8 cellular contexts compared by ENCODE assay signal in the genomic region with DNA sequence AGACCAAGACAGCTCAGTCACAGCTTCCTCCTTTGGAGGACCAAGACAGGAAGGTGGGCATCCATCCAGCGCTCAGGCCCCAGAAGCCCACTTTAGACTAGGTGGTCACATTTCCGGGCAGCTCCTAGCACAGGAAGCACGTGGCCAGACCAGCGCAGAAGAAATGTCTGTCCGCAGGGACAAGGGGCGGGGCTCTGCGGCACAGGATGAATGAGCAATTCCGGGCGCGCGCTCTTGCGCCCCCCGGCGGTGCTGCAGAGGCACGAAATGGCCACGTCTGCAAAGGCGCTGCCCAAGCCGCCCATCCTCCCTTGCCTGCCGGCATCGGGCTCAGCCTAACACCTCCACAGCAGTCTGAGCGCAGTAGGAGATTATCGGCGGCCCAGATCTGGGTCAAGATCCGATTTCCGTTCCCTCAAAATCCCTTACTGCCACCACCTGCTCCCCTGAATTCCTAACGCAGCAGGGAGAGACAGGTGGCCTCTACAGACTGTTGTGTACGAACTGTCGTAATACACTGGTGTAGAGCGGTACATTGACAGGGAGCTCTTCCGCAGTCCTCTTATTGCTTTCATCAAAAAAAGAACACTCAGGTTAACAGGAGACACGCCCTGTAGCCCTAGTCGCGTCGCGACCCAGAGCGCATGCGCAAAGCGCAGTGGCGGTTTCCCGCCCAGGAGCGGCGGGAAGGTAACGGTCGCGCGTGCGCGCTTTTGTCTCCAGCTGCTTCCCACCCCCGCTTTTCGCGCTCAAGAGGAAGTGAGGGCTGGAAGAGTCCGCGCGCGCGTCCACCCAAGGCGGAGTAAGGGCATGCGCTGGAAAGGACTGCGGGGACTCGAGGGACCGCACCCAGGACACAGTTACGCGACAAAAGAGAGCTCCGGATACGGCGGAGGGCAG. TPM values are rescaled to one million over a fixed set of nuclear protein-coding genes. Genes with fewer than 3 reads are reported as not detected.
DNase-seq lines count a peak whose midpoint lies in the region; ATAC-seq and TF ChIP-seq lines count a peak whose summit lies in the region.

No MANE protein-coding gene starts in this region.

- peak overlapping the region; percentile 84 for H3K4me3 ChIP-seq in PC-9
- peak overlapping the region; percentile 96 to 100 for H3K4me3 ChIP-seq in muscle layer of duodenum (ENCODE audit: low read depth in 1 of 2, low read length in 2 of 2)

- peak overlapping the region; percentile 95 for H2AFZ ChIP-seq in PC-9

- POLR2A ChIA-PET in PC-9 (lab: Charles Lee; ENCODE audit: unreplicated experiment), result interaction anchor here (0.5 to 1.2 kb wide), 8 partner anchors 42 to 167 kb away, joined by 3 to 16 read pairs (median 7); no protein-coding TSS in a partner anchor

- H3K36me3 ChIP-seq in PC-9 (ENCODE audit: low read depth) (peaks cover 11% of the 10 kb centered on the region; the same call in 1 of the 2 replicates), muscle layer of duodenum (ENCODE audit: control insufficient read depth in 1 of 2, insufficient read depth in 2 of 2, low read length in 2 of 2) (peaks cover 22 to 32% of the 10 kb centered on the region in 2 donors)

- in situ Hi-C loops in KBM-7 (cut with MboI; ENCODE audit: low pct_unique_long_range_greater_than_20kb, low sequenced_read_pairs), result no loop called here

- no peaks in the 10 kb centered on the region for H3K9me2 ChIP-seq in PC-9 (ENCODE audit: insufficient read depth)

- ATAC-seq in GM21723 (IDR thresholded peaks at IDR 0.05; ENCODE audit: unreplicated experiment) (peak; percentile 64), esophagus mucosa (peak; percentile 86)
- peak; percentile 64 to 65 for ATAC-seq in activated T-cell treated with anti-CD3 and anti-CD28 coated beads, Interleukin-2, amount 50 U/mL, for 4 hours

- TSS peak; percentile 50 for BruUV-seq in PC-9 (replicated peaks; lab: Mats Ljungman, UMichigan)

- peaks cover 38% of the 10 kb centered on the region for H3K79me2 ChIP-seq in PC-9 (ENCODE audit: low read depth)

- no peaks in the 10 kb centered on the region for H3K27me3 ChIP-seq in PC-9 (ENCODE audit: insufficient read depth, low read depth)
- H3K27me3 ChIP-seq in muscle layer of duodenum (ENCODE audit: low read depth, low read length), result no peaks in the 10 kb centered on the region

- peak; percentile 82 for TF ChIP-seq CTCF in PC-9 (conservative IDR thresholded peaks at IDR 0.05)

- H3K4me1 Mint-ChIP-seq in activated T-cell treated with anti-CD3 and anti-CD28 coated beads, Interleukin-2, amount 50 U/mL, for 4 hours (ENCODE audit: low read depth), result peaks cover 40% of the 10 kb centered on the region

- H3K4me3 Mint-ChIP-seq in activated T-cell treated with anti-CD3 and anti-CD28 coated beads, Interleukin-2, amount 50 U/mL, for 4 hours, result peak overlapping the region; percentile 97

- no peaks in the 10 kb centered on the region for H4K20me1 ChIP-seq in PC-9 (ENCODE audit: insufficient read depth)

- H3K4me2 ChIP-seq in PC-9, result peak overlapping the region; percentile 79

- intact Hi-C loops in PC-9 (cut with micrococcal nuclease; ENCODE audit: unreplicated experiment), result loop anchor here (1.0 to 5.0 kb wide), 2 partner anchors 72 to 105 kb away; no protein-coding TSS in a partner anchor

- H3F3A ChIP-seq in PC-9 (ENCODE audit: insufficient read depth, low read depth), result peaks cover 64% of the 10 kb centered on the region

- DNase-seq in DMS79 (lab: John Stamatoyannopoulos, UW) (peak; percentile 76), KBM-7 (peak; percentile 93), PC-9 (peak; percentile 83 to 89)
- DNase-seq in activated T-cell treated with anti-CD3 and anti-CD28 coated beads, Interleukin-2, amount 50 U/mL, for 4 hours, result peak; percentile 91
- DNase-seq in stimulated activated CD8-positive, alpha-beta memory T cell treated with anti-CD3 and anti-CD28 coated beads, Interleukin-7, amount 100 ng/mL, for 1 hour (ENCODE audit: low read depth in 2 of 2), result peak; percentile 80 to 87

- H3K27ac ChIP-seq in PC-9 (peak overlapping the region; percentile 94), muscle layer of duodenum (ENCODE audit: low read length) (peak overlapping the region; percentile 98)

- H3K27me3 Mint-ChIP-seq in activated T-cell treated with anti-CD3 and anti-CD28 coated beads, Interleukin-2, amount 50 U/mL, for 4 hours (ENCODE audit: low read depth), result no peaks in the 10 kb centered on the region

- CTCF ChIA-PET in PC-9 (lab: Charles Lee), result interaction anchor here (0.6 to 2.7 kb wide), 9 partner anchors 9 to 137 kb away, joined by 3 to 23 read pairs (median 3); a partner anchor contains a TSS

- H3K9me3 ChIP-seq in PC-9 (ENCODE audit: insufficient read depth, low read depth), result no peaks in the 10 kb centered on the region
- no peaks in the 10 kb centered on the region for H3K9me3 ChIP-seq in muscle layer of duodenum (ENCODE audit: control insufficient read depth in 1 of 2, low read length in 2 of 2)

- H3K4me1 ChIP-seq in PC-9 (replicated peaks; ENCODE audit: insufficient read depth) (peaks cover 26% of the 10 kb centered on the region), muscle layer of duodenum (ENCODE audit: control insufficient read depth in 1 of 2, insufficient read depth in 2 of 2, low read length in 2 of 2) (peaks cover 0 to 25% of the 10 kb centered on the region in 2 donors)

- no peaks in the 10 kb centered on the region for H3K9me3 Mint-ChIP-seq in activated T-cell treated with anti-CD3 and anti-CD28 coated beads, Interleukin-2, amount 50 U/mL, for 4 hours

- H3K36me3 Mint-ChIP-seq in activated T-cell treated with anti-CD3 and anti-CD28 coated beads, Interleukin-2, amount 50 U/mL, for 4 hours (ENCODE audit: insufficient read depth), result peaks cover 37% of the 10 kb centered on the region

RNA-seq across cellular contexts. Expression of a gene that starts 0.8 kb away (rescaled TPM):
- 930 and 1,061 TPM in 2 replicates for total RNA-seq in PC-9 (2021)
- total RNA-seq in activated T-cell treated with anti-CD3 and anti-CD28 coated beads, Interleukin-2, amount 50 U/mL, for 4 hours, result 1,000 to 10,000 TPM; 2,095 to 2,519 (median 2,182) TPM
- total RNA-seq in esophagus mucosa, result 536 TPM

RNA-seq across cellular contexts. Expression of a gene that starts 19.8 kb away (rescaled TPM):
- total RNA-seq in PC-9 (2021), result 53.9 and 63.3 TPM in 2 replicates
- 10 to 100 TPM; 27.5 to 35.5 (median 28.8) TPM for total RNA-seq in activated T-cell treated with anti-CD3 and anti-CD28 coated beads, Interleukin-2, amount 50 U/mL, for 4 hours
- 24.4 TPM for total RNA-seq in esophagus mucosa

RNA-seq across cellular contexts. Expression of a gene that starts 35.8 kb away (rescaled TPM):
- total RNA-seq in PC-9 (2021) (0.13 and 0.28 TPM in 2 replicates), esophagus mucosa (0.12 TPM)
- under 1 TPM in 1 of 3 donors, not detected in 2; 0.11 TPM for total RNA-seq in activated T-cell treated with anti-CD3 and anti-CD28 coated beads, Interleukin-2, amount 50 U/mL, for 4 hours

RNA-seq across cellular contexts. Expression of a gene that starts 58.5 kb away (rescaled TPM):
- 14.1 and 14.2 TPM in 2 replicates for total RNA-seq in PC-9 (2021)
- total RNA-seq in activated T-cell treated with anti-CD3 and anti-CD28 coated beads, Interleukin-2, amount 50 U/mL, for 4 hours, result 10 to 100 TPM; 23.5 to 37.0 (median 24.7) TPM
- 14.0 TPM for total RNA-seq in esophagus mucosa

Comparison
In these comparisons a context has a peak if more than half of its experiments do, and no peak if none do; other contexts are left out.
1. Peak in every context shown above with its lines: DNase-seq, ATAC-seq, H3K4me3 ChIP-seq and H3K27ac ChIP-seq.